13 cellular contexts compared by ENCODE assay signal in the genomic region with DNA sequence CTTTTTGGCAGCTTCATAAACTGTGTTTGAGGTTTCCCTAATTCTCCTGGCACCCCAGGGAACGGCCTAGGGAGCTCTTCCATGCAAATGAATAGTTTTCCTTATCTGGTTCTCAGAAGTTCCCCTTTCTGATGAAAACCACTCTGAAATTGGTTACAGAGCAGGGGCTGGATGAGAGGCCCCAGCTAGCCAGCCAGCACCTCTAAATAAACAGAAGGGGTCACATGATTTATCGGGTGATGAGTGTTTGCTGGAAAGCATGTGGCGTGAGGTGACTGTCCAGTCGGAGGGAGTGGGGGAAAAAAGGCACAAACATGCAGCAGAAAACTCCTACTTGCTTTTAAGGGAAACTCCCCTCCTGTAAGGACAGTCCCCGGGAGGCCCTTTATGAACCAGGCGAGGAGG.
DNase-seq lines count a peak whose midpoint lies in the region; ATAC-seq and TF ChIP-seq lines count a peak whose summit lies in the region.
"Had no signal": no experiment of that assay in that cellular context is flagged by ENCODE, and none has a peak within 500 bp of the region (broad histone marks: within the 10 kb centered on the region; RNA-seq: fewer than 3 reads in every experiment).

No MANE protein-coding gene starts in this region.

- no peaks in the 10 kb centered on the region for H3K9me3 ChIP-seq in left ventricle myocardium inferior (replicated peaks)
- no peaks in the 10 kb centered on the region for H3K9me3 ChIP-seq in sigmoid colon
- H3K9me3 ChIP-seq: A549 had no signal

- no peaks in the 10 kb centered on the region for H3K36me3 ChIP-seq in left ventricle myocardium inferior
- H3K36me3 ChIP-seq in sigmoid colon, result no peaks in the 10 kb centered on the region

- CTCF ChIA-PET in WTC11 (lab: Charles Lee), result interaction anchor here (0.7 kb wide), 1 partner anchor 223 kb away, joined by 3 read pairs; no protein-coding TSS in a partner anchor

- TF ChIP-seq EP300 in sigmoid colon (IDR thresholded peaks at IDR 0.05), result no peak

- H3K36me3 Mint-ChIP-seq in WTC11 (no peaks in the 10 kb centered on the region), type B pancreatic cell (no peaks in the 10 kb centered on the region), immature natural killer cell (no peaks in the 10 kb centered on the region)
- H3K36me3 Mint-ChIP-seq: activated CD4-positive, alpha-beta memory T cell treated with anti-CD3 and anti-CD28 coated beads for 36 hours had no signal

- POLR2A ChIA-PET in WTC11 (lab: Charles Lee), result no interaction called here

- TF ChIP-seq CTCF in left ventricle myocardium inferior (IDR thresholded peaks at IDR 0.05; ENCODE audit: borderline replicate concordance) (no peak), WTC11 (IDR thresholded peaks at IDR 0.05) (no peak), type B pancreatic cell (conservative IDR thresholded peaks at IDR 0.05) (no peak), sigmoid colon (IDR thresholded peaks at IDR 0.05) (no peak)

- WGBS in sigmoid colon, 2 donors, result 56 to 69% methylated on average over 6 of the region's 6 CpGs

- no peak for DNase-seq in Right ventricle myocardium superior
- no peak for DNase-seq in left ventricle myocardium inferior
- no peak for DNase-seq in WTC11 (ENCODE audit: low spot score)
- DNase-seq in left kidney (ENCODE audit: low read depth, low spot score), result peak; percentile 57
- peak; percentile 48 for DNase-seq in type B pancreatic cell (ENCODE audit: extremely low spot score, unreplicated experiment)
- no peak for DNase-seq in sigmoid colon
- no peak for DNase-seq in immature natural killer cell
- DNase-seq in SHP77 treated with DMSO at 0.1 percent for 48 hours (lab: John Stamatoyannopoulos, UW), result no peak
- DNase-seq: activated CD4-positive, alpha-beta memory T cell treated with anti-CD3 and anti-CD28 coated beads for 36 hours; NCI-H2107 had no signal

- ATAC-seq in Right ventricle myocardium superior (ENCODE audit: poor library complexity) (peak; percentile 72), WTC11 (no peak)
- ATAC-seq: A549 had no signal

- no peak overlapping the region for H3K27ac ChIP-seq in left ventricle myocardium inferior (replicated peaks)
- no peak overlapping the region for H3K27ac ChIP-seq in sigmoid colon
- H3K27ac ChIP-seq: A549 had no signal

- peaks cover 40% of the 10 kb centered on the region for H3K4me1 ChIP-seq in left ventricle myocardium inferior
- no peaks in the 10 kb centered on the region for H3K4me1 ChIP-seq in sigmoid colon
- H3K4me1 ChIP-seq: A549 had no signal

- H3K4me3 Mint-ChIP-seq in WTC11 (no peak overlapping the region), type B pancreatic cell (no peak overlapping the region), immature natural killer cell (no peak overlapping the region)
- H3K4me3 Mint-ChIP-seq: activated CD4-positive, alpha-beta memory T cell treated with anti-CD3 and anti-CD28 coated beads for 36 hours; T-helper 2 cell treated with Interferon-gamma antibody and Interleukin-4, amounts not matched to agents 5 μg/mL and 100 μg/mL, for 36 hours had no signal

- H3K27me3 ChIP-seq in left ventricle myocardium inferior (ENCODE audit: low read depth) (no peaks in the 10 kb centered on the region), sigmoid colon (no peaks in the 10 kb centered on the region)

- H3K9me3 Mint-ChIP-seq in WTC11, result peaks cover 5% of the 10 kb centered on the region; the same call in 1 of the 2 replicates
- H3K9me3 Mint-ChIP-seq in type B pancreatic cell, result peaks cover 6% of the 10 kb centered on the region
- no peaks in the 10 kb centered on the region for H3K9me3 Mint-ChIP-seq in immature natural killer cell
- H3K9me3 Mint-ChIP-seq: activated CD4-positive, alpha-beta memory T cell treated with anti-CD3 and anti-CD28 coated beads for 36 hours; T-helper 2 cell treated with Interferon-gamma antibody and Interleukin-4, amounts not matched to agents 5 μg/mL and 100 μg/mL, for 36 hours had no signal

- no peak for TF ChIP-seq POLR2A in sigmoid colon (IDR thresholded peaks at IDR 0.05)

- H3K27ac Mint-ChIP-seq in WTC11 (no peak overlapping the region), type B pancreatic cell (peak overlapping the region; percentile 41), immature natural killer cell (no peak overlapping the region)
- H3K27ac Mint-ChIP-seq: activated CD4-positive, alpha-beta memory T cell treated with anti-CD3 and anti-CD28 coated beads for 36 hours; progenitor cell of endocrine pancreas; T-helper 2 cell treated with Interferon-gamma antibody and Interleukin-4, amounts not matched to agents 5 μg/mL and 100 μg/mL, for 36 hours had no signal

- H3K27me3 Mint-ChIP-seq in WTC11 (ENCODE audit: low read depth) (0 out of 2 replicates have a peak, but pooled peaks cover 4% of the 10 kb centered on the region), type B pancreatic cell (no peaks in the 10 kb centered on the region), immature natural killer cell (ENCODE audit: low read depth in 3 of 3) (peaks cover 0 to 3% (median 1%) of the 10 kb centered on the region in 3 donors)
- H3K27me3 Mint-ChIP-seq: activated CD4-positive, alpha-beta memory T cell treated with anti-CD3 and anti-CD28 coated beads for 36 hours had no signal

- H3K4me3 ChIP-seq in left ventricle myocardium inferior (no peak overlapping the region), sigmoid colon (no peak overlapping the region)
- H3K4me3 ChIP-seq: A549 had no signal

- intact Hi-C loops in Right ventricle myocardium superior (cut with DNase I), result no loop called here
- intact Hi-C loops in left ventricle myocardium inferior (cut with micrococcal nuclease), result no loop called here
- intact Hi-C loops in sigmoid colon (cut with DNase I), result no loop called here

- H3K4me1 Mint-ChIP-seq in WTC11 (peaks cover 24% of the 10 kb centered on the region), type B pancreatic cell (ENCODE audit: unreplicated experiment) (peaks cover 50% of the 10 kb centered on the region), immature natural killer cell (no peaks in the 10 kb centered on the region)

TF ChIP-seq in WTC11, 78 proteins besides CTCF, POLR2A, EP300 and RAD21:
- TF ChIP-seq, protein P1, sequence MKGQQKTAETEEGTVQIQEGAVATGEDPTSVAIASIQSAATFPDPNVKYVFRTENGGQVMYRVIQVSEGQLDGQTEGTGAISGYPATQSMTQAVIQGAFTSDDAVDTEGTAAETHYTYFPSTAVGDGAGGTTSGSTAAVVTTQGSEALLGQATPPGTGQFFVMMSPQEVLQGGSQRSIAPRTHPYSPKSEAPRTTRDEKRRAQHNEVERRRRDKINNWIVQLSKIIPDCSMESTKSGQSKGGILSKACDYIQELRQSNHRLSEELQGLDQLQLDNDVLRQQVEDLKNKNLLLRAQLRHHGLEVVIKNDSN (CRISPR knock-in tag; IDR thresholded peaks at IDR 0.05), result peak; percentile 27; the same call in 1 of the 2 replicates
- no peak for TF ChIP-seq NR2C2 (CRISPR knock-in tag; IDR thresholded peaks at IDR 0.05)

Comparison
In these comparisons a context has a peak if more than half of its experiments do, and no peak if none do; other contexts are left out.
1. DNase-seq: peak in left kidney (single experiment) and type B pancreatic cell (single experiment); none in Right ventricle myocardium superior (single experiment), left ventricle myocardium inferior (single experiment), WTC11 (single experiment), sigmoid colon (single experiment), immature natural killer cell (0 of 3) and SHP77 treated with DMSO at 0.1 percent for 48 hours (single experiment).